In the genomic region with DNA sequence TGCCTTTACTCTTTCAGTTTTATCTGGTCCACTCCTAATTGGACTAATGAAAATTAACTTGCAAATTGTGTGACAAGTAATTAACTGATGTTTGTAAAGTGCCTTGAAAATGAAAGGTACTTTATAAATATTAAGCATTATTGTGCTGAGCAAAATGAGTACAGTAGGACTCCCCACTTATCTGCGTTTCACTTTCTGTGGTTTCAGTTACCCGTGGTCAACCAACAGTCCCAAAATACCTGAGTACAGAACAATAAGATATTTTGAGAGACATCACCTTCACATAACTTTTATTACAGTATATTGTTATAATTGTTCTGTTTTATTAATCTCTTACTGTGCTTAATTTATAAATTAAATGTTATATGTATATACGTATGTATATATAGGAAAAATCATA, we compare ENCODE assay signal across 26 cellular contexts.
"Had no signal": no experiment of that assay in that cellular context is flagged by ENCODE, and none has a peak within 500 bp of the region (broad histone marks: within the 10 kb centered on the region; RNA-seq: fewer than 3 reads in every experiment).

No MANE protein-coding gene starts in this region.

- H3K9ac ChIP-seq: neural progenitor cell had no signal

- H3K4me1 ChIP-seq: gastrocnemius medialis, heart left ventricle, left lung, prostate gland, right atrium auricular region, stomach, thyroid gland, vagina had no signal

- H3K4me3 ChIP-seq: gastrocnemius medialis, heart left ventricle, hepatocyte, left lung, neural progenitor cell, prostate gland, right atrium auricular region, stomach, thyroid gland, vagina had no signal

- H2AFZ ChIP-seq: hepatocyte, neural progenitor cell had no signal

- H3K36me3 ChIP-seq: gastrocnemius medialis, neural progenitor cell, prostate gland, right atrium auricular region, thyroid gland, vagina had no signal

- H3K4me2 ChIP-seq: hepatocyte, neural progenitor cell had no signal

- H3K79me2 ChIP-seq: hepatocyte had no signal

- H3K9me3 ChIP-seq: gastrocnemius medialis, heart left ventricle, left lung, prostate gland, right atrium auricular region, stomach, thyroid gland, vagina had no signal

- H3K27me3 ChIP-seq: gastrocnemius medialis, hepatocyte, neural progenitor cell, right atrium auricular region, stomach, thyroid gland, vagina had no signal

- ATAC-seq: esophagus mucosa; gastrocnemius medialis; heart left ventricle; left cardiac atrium; left lung; naive thymus-derived CD4-positive, alpha-beta T cell; sciatic nerve; stimulated activated effector memory CD8-positive, alpha-beta T cell treated with anti-CD3 and anti-CD28 coated beads, Interleukin-12 subunit alpha, Interleukin-12 subunit beta, amount 100 ng/mL, for 72 hours had no signal

- DNase-seq: effector CD8-positive, alpha-beta T cell; endodermal cell; foreskin fibroblast; gastrocnemius medialis; heart left ventricle; left cardiac atrium; left lung; mammary epithelial cell; mesendoderm; midbrain; naive thymus-derived CD4-positive, alpha-beta T cell; stimulated activated CD4-positive, alpha-beta T cell treated with anti-CD3 and anti-CD28 coated beads, Interleukin-2, amount 100 ng/mL, for 24 hours; stimulated activated CD4-positive, alpha-beta T cell treated with anti-CD3 and anti-CD28 coated beads, Interleukin-4, amount 100 ng/mL, for 24 hours; stimulated activated naive CD4-positive, alpha-beta T cell treated with Interleukin-2 at 50 U/mL for 16 hours; stomach; thyroid gland; trophoblast cell had no signal

- H3K27ac ChIP-seq: epithelial cell of prostate, gastrocnemius medialis, heart left ventricle, hepatocyte, left lung, neural progenitor cell, prostate gland, right atrium auricular region, stomach, thyroid gland, vagina had no signal
